19 cellular contexts compared by ENCODE assay signal in genomic region chr10:86252051-86252450, GRCh38.
"Had no signal": no experiment of that assay in that cellular context is flagged by ENCODE, and none has a peak within 500 bp of the region (broad histone marks: within the 10 kb centered on the region; RNA-seq: fewer than 3 reads in every experiment).

No MANE protein-coding gene starts in this region.

- H3K27ac ChIP-seq: coronary artery, esophagus squamous epithelium, lower lobe of right lung, neural progenitor cell, prostate gland, suprapubic skin, transverse colon, vagina had no signal

- ATAC-seq: left ventricle myocardium superior; lower lobe of right lung; right cardiac atrium; stimulated activated naive B cell treated with anti-CD40 and anti-IgM and Interleukin-4, amounts not matched to agents 10 μg/mL and 1 μg/mL and 100 μg/mL, for 72 hours had no signal

- H3K9ac ChIP-seq: neural progenitor cell had no signal

- H3K4me3 ChIP-seq: coronary artery, esophagus squamous epithelium, lower lobe of right lung, neural progenitor cell, prostate gland, suprapubic skin, transverse colon, vagina had no signal

- H3K4me2 ChIP-seq: neural progenitor cell had no signal

- H2AFZ ChIP-seq: neural progenitor cell had no signal

- DNase-seq: dermis blood vessel endothelial cell; effector memory CD4-positive, alpha-beta T cell; erythroblast; esophagus squamous epithelium; foreskin melanocyte; left ventricle myocardium superior; lower lobe of right lung; nucleus accumbens; right cardiac atrium; small intestine; stimulated activated CD4-positive, alpha-beta T cell treated with anti-CD3 and anti-CD28 coated beads, Interleukin-15, amount 100 ng/mL, for 24 hours; stimulated activated CD4-positive, alpha-beta T cell treated with anti-CD3 and anti-CD28 coated beads, Interleukin-2, amount 100 ng/mL, for 48 hours; stimulated activated naive B cell treated with anti-CD40 and anti-IgM and Interleukin-4, amounts not matched to agents 10 μg/mL and 1 μg/mL and 100 μg/mL, for 72 hours; transverse colon had no signal

- H3K9me3 ChIP-seq: esophagus squamous epithelium, lower lobe of right lung, prostate gland, suprapubic skin, transverse colon, vagina had no signal

- H3K27me3 ChIP-seq: neural progenitor cell, transverse colon, vagina had no signal

- H3K4me1 ChIP-seq: lower lobe of right lung, neural progenitor cell, prostate gland, transverse colon, vagina had no signal

- H3K36me3 ChIP-seq: esophagus squamous epithelium, lower lobe of right lung, neural progenitor cell, prostate gland, suprapubic skin, transverse colon, vagina had no signal
